Comparison of ENCODE assay signal across 8 cellular contexts in the genomic region with DNA sequence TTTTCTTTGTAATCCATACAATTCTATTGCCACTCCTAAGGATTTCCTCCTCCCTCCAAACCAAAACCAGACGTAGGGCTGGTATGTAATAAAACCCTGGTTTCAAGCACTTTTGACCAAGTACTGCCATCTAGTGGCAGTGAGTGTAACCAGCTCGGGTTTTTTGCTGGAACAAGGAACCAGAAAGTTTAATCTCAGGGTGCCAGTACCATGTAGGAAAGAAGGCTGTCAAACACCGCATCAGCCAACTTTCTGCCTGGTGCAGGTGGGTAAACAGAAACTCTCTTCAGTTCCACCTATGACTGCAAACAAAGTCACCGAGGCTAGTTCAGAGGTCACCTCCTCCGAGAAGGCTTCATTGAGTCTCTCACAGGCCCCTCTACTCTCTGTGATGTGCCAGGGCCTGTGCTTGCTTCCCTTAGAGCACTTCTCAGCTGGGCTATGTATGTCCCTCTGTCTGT. TPM values are rescaled to one million over a fixed set of nuclear protein-coding genes. Genes with fewer than 3 reads are reported as not detected.
DNase-seq lines count a peak whose midpoint lies in the region; ATAC-seq and TF ChIP-seq lines count a peak whose summit lies in the region.

No MANE protein-coding gene starts in this region.

- no peaks in the 10 kb centered on the region for H3K4me1 ChIP-seq in lower lobe of right lung

- H3K27me3 Mint-ChIP-seq in activated CD4-positive, alpha-beta T cell treated with anti-CD3 and anti-CD28 coated beads, Interleukin-2, amount 10 ng/mL, durations not matched to agents 7 days and 5 days: peaks cover 4% of the 10 kb centered on the region

- no peak overlapping the region for H3K4me3 ChIP-seq in lower lobe of right lung

- H3K4me3 Mint-ChIP-seq in activated CD4-positive, alpha-beta T cell treated with anti-CD3 and anti-CD28 coated beads, Interleukin-2, amount 10 ng/mL, durations not matched to agents 7 days and 5 days: no peak overlapping the region

- TF ChIP-seq CTCF in lower lobe of right lung (IDR thresholded peaks at IDR 0.05): peak; percentile 85

- CTCF ChIA-PET in activated CD4-positive, alpha-beta T cell treated with anti-CD3 and anti-CD28 coated beads, Interleukin-2, amount 10 ng/mL, durations not matched to agents 7 days and 5 days (lab: Charles Lee): interaction anchor here (0.7 to 2.4 kb wide), 3 partner anchors 11 to 99 kb away, joined by 3 to 17 read pairs (median 3); no protein-coding TSS in a partner anchor

- H3K36me3 ChIP-seq in lower lobe of right lung: no peaks in the 10 kb centered on the region

- no peaks in the 10 kb centered on the region for H3K9me3 ChIP-seq in lower lobe of right lung

- DNase-seq in DMS79 treated with DMSO at 0.1 percent for 48 hours (lab: John Stamatoyannopoulos, UW) (peak; percentile 25), NCI-H69 (lab: John Stamatoyannopoulos, UW) (peak; percentile 66), lower lobe of right lung (no peak)
- peak; percentile 73 for DNase-seq in activated CD4-positive, alpha-beta T cell treated with anti-CD3 and anti-CD28 coated beads, Interleukin-2, amount 10 ng/mL, durations not matched to agents 7 days and 5 days
- DNase-seq in effector CD4-positive, alpha-beta T cell: peak; percentile 34
- peak; percentile 11 to 23 for DNase-seq in stimulated activated CD8-positive, alpha-beta memory T cell treated with anti-CD3 and anti-CD28 coated beads, Interleukin-7, amount 100 ng/mL, for 48 hours (ENCODE audit: extremely low read depth in 1 of 2, low read depth in 1 of 2)

- H3K27ac ChIP-seq in lower lobe of right lung: no peak overlapping the region

- H3K27ac Mint-ChIP-seq in activated CD4-positive, alpha-beta T cell treated with anti-CD3 and anti-CD28 coated beads, Interleukin-2, amount 10 ng/mL, durations not matched to agents 7 days and 5 days: no peak overlapping the region

- POLR2A ChIA-PET in activated CD4-positive, alpha-beta T cell treated with anti-CD3 and anti-CD28 coated beads, Interleukin-2, amount 10 ng/mL, durations not matched to agents 7 days and 5 days (lab: Charles Lee): interaction anchor here (0.6 kb wide), 1 partner anchor 1654 kb away, joined by 3 read pairs; no protein-coding TSS in a partner anchor

- no peaks in the 10 kb centered on the region for H3K9me3 Mint-ChIP-seq in activated CD4-positive, alpha-beta T cell treated with anti-CD3 and anti-CD28 coated beads, Interleukin-2, amount 10 ng/mL, durations not matched to agents 7 days and 5 days

- intact Hi-C loops in lower lobe of right lung (cut with DNase I): loop anchor here (5.0 kb wide), 1 partner anchor 98 kb away; no protein-coding TSS in a partner anchor

- H3K27me3 ChIP-seq in lower lobe of right lung (ENCODE audit: low read depth): no peaks in the 10 kb centered on the region

- H3K4me1 Mint-ChIP-seq in activated CD4-positive, alpha-beta T cell treated with anti-CD3 and anti-CD28 coated beads, Interleukin-2, amount 10 ng/mL, durations not matched to agents 7 days and 5 days: no peaks in the 10 kb centered on the region

- no peaks in the 10 kb centered on the region for H3K36me3 Mint-ChIP-seq in activated CD4-positive, alpha-beta T cell treated with anti-CD3 and anti-CD28 coated beads, Interleukin-2, amount 10 ng/mL, durations not matched to agents 7 days and 5 days (ENCODE audit: low read depth)

- ATAC-seq in HG02870 (IDR thresholded peaks at IDR 0.05; ENCODE audit: unreplicated experiment): peak; percentile 58
- peak; percentile 74 to 82 for ATAC-seq in lower lobe of right lung
- ATAC-seq in HG02763 (IDR thresholded peaks at IDR 0.05; ENCODE audit: unreplicated experiment): no peak

RNA-seq across cellular contexts. Expression of gene THNSL2, which starts 10.2 kb away (rescaled TPM):
- under 1 TPM; 0.06 to 0.25 TPM for total RNA-seq in activated CD4-positive, alpha-beta T cell treated with anti-CD3 and anti-CD28 coated beads, Interleukin-2, amount 10 ng/mL, durations not matched to agents 7 days and 5 days
- 24.3 TPM for total RNA-seq in lower lobe of right lung

RNA-seq across cellular contexts. Expression of gene FABP1, which starts 32.1 kb away (rescaled TPM):
- total RNA-seq in activated CD4-positive, alpha-beta T cell treated with anti-CD3 and anti-CD28 coated beads, Interleukin-2, amount 10 ng/mL, durations not matched to agents 7 days and 5 days: not detected
- total RNA-seq in lower lobe of right lung: not detected

Comparison
In these comparisons a context has a peak if more than half of its experiments do, and no peak if none do; other contexts are left out.
1. RNA of gene THNSL2, which starts 10.2 kb away (total RNA-seq): 24.3 TPM in lower lobe of right lung (single experiment); 0.06 to 0.25 TPM in activated CD4-positive, alpha-beta T cell treated with anti-CD3 and anti-CD28 coated beads, Interleukin-2, amount 10 ng/mL, durations not matched to agents 7 days and 5 days; every median in the first group is over 10 times any median in the second.